ENCODE assay signal across 33 cellular contexts in genomic region chr12:130167537-130167936, GRCh38. TPM values are rescaled to one million over a fixed set of nuclear protein-coding genes. Genes with fewer than 3 reads are reported as not detected.
"Had no signal": no experiment of that assay in that cellular context is flagged by ENCODE, and none has a peak within 500 bp of the region (broad histone marks: within the 10 kb centered on the region; RNA-seq: fewer than 3 reads in every experiment).

No MANE protein-coding gene starts in this region.

- DNase-seq: activated CD4-positive, alpha-beta memory T cell treated with anti-CD3 and anti-CD28 coated beads, Interleukin-2, amount 10 ng/mL, durations not matched to agents 7 days and 5 days; activated CD4-positive, alpha-beta T cell treated with anti-CD3 and anti-CD28 coated beads for 1 hour; activated CD4-positive, alpha-beta T cell treated with anti-CD3 and anti-CD28 coated beads for 36 hours; activated CD4-positive, alpha-beta T cell treated with anti-CD3 and anti-CD28 coated beads for 48 hours; activated CD4-positive, alpha-beta T cell treated with anti-CD3 and anti-CD28 coated beads, Interleukin-2, amount 10 ng/mL, durations not matched to agents 7 days and 5 days; activated CD4-positive, alpha-beta T cell treated with anti-CD3 and anti-CD28 coated beads, Interleukin-2, amount 50 U/mL, for 48 hours; activated CD4-positive, CD25-positive, alpha-beta regulatory T cell; activated CD8-positive, alpha-beta memory T cell treated with anti-CD3 and anti-CD28 coated beads for 24 hours; activated CD8-positive, alpha-beta memory T cell treated with anti-CD3 and anti-CD28 coated beads, Interleukin-2, amount 10 ng/mL, durations not matched to agents 7 days and 5 days; activated CD8-positive, alpha-beta memory T cell treated with anti-CD3 and anti-CD28 coated beads, Interleukin-2, amount 50 U/mL, for 48 hours; activated CD8-positive, alpha-beta T cell treated with anti-CD3 and anti-CD28 coated beads, Interleukin-2, amount 10 ng/mL, durations not matched to agents 7 days and 5 days; activated effector memory CD4-positive, alpha-beta T cell treated with Interleukin-2 at 50 U/mL for 16 hours; activated gamma-delta T cell; activated naive CD4-positive, alpha-beta T cell treated with anti-CD3 and anti-CD28 coated beads, Interleukin-2, amount 10 ng/mL, durations not matched to agents 7 days and 5 days; activated naive CD4-positive, alpha-beta T cell treated with Interleukin-2 at 50 U/mL for 16 hours; activated naive CD8-positive, alpha-beta T cell treated with anti-CD3 and anti-CD28 coated beads, Interleukin-2, amount 10 ng/mL, durations not matched to agents 7 days and 5 days; activated naive CD8-positive, alpha-beta T cell treated with anti-CD3 and anti-CD28 coated beads, Interleukin-2, amount 50 U/mL, for 24 hours; activated T-cell treated with anti-CD3 and anti-CD28 coated beads, Interleukin-2, amount 50 U/mL, for 24 hours; activated T-cell treated with anti-CD3 and anti-CD28 coated beads, Interleukin-2, amount 50 U/mL, for 48 hours; amygdala; anterior cingulate cortex; caudate nucleus; cerebellar nuclear complex; T-helper 1 cell; T-helper 2 cell; T-helper 9 cell had no signal

- H3K4me1 ChIP-seq: ascending aorta had no signal

- ATAC-seq: activated CD4-positive, alpha-beta T cell treated with anti-CD3 and anti-CD28 coated beads for 36 hours; activated CD4-positive, CD25-positive, alpha-beta regulatory T cell treated with anti-CD3 and anti-CD28 coated beads, Interleukin-2, amount 50 U/mL, for 24 hours; activated CD8-positive, alpha-beta memory T cell treated with anti-CD3 and anti-CD28 coated beads, Interleukin-2, amount 10 ng/mL, durations not matched to agents 7 days and 5 days; activated CD8-positive, alpha-beta T cell treated with anti-CD3 and anti-CD28 coated beads, Interleukin-2, amount 10 ng/mL, durations not matched to agents 7 days and 5 days; activated naive CD8-positive, alpha-beta T cell treated with anti-CD3 and anti-CD28 coated beads, Interleukin-2, amount 50 U/mL, for 24 hours had no signal

- H3K27me3 ChIP-seq: ascending aorta had no signal

- FAIRE-seq: bronchial epithelial cell, TTC549 had no signal

- H3K4me3 ChIP-seq: ascending aorta, cardiac muscle cell had no signal

- H3K36me3 ChIP-seq: ascending aorta, cardiac muscle cell had no signal

- H3K9me3 ChIP-seq: ascending aorta had no signal

- H3K27ac ChIP-seq: ascending aorta, cardiac muscle cell, VCaP had no signal

RNA-seq across cellular contexts. Expression of gene FZD10, which starts 5.3 kb away (rescaled TPM):
- total RNA-seq: activated CD4-positive, alpha-beta memory T cell treated with anti-CD3 and anti-CD28 coated beads, Interleukin-2, amount 10 ng/mL, durations not matched to agents 7 days and 5 days; activated CD4-positive, alpha-beta T cell treated with anti-CD3 and anti-CD28 coated beads for 36 hours; activated CD4-positive, alpha-beta T cell treated with anti-CD3 and anti-CD28 coated beads, Interleukin-2, amount 10 ng/mL, durations not matched to agents 7 days and 5 days; activated CD8-positive, alpha-beta memory T cell treated with anti-CD3 and anti-CD28 coated beads, Interleukin-2, amount 10 ng/mL, durations not matched to agents 7 days and 5 days; activated CD8-positive, alpha-beta T cell treated with anti-CD3 and anti-CD28 coated beads, Interleukin-2, amount 10 ng/mL, durations not matched to agents 7 days and 5 days; activated naive CD8-positive, alpha-beta T cell treated with anti-CD3 and anti-CD28 coated beads, Interleukin-2, amount 10 ng/mL, durations not matched to agents 7 days and 5 days; activated T-helper 2 cell treated with anti-CD3 and anti-CD28 coated beads, Interferon-gamma antibody, Interleukin-2, Interleukin-4, amounts not matched to agents 10 μg/mL and 5 μg/mL and 100 μg/mL, durations not matched to agents 14 hours and 24 hours and 36 hours had no signal
- polyA plus RNA-seq: cardiac muscle cell had no signal
